Comparison of ENCODE assay signal across 15 cellular contexts in genomic region chr1:35884934-35885333, GRCh38. TPM values are rescaled to one million over a fixed set of nuclear protein-coding genes. Genes with fewer than 3 reads are reported as not detected.
DNase-seq lines count a peak whose midpoint lies in the region; ATAC-seq and TF ChIP-seq lines count a peak whose summit lies in the region.
"Had no signal": no experiment of that assay in that cellular context is flagged by ENCODE, and none has a peak within 500 bp of the region (broad histone marks: within the 10 kb centered on the region; RNA-seq: fewer than 3 reads in every experiment).

No MANE protein-coding gene starts in this region.

- DNase-seq in activated naive CD4-positive, alpha-beta T cell treated with anti-CD3 and anti-CD28 coated beads for 36 hours, result no peak
- DNase-seq in OCI-LY7 (ENCODE audit: low spot score) (no peak), spleen (no peak), body of pancreas (no peak)
- DNase-seq: activated naive CD4-positive, alpha-beta T cell; islet precursor cell; NCI-H526 treated with DMSO at 0.1 percent for 48 hours; Peyer's patch; stimulated activated CD4-positive, alpha-beta T cell treated with anti-CD3 and anti-CD28 coated beads, Interleukin-15, amount 100 ng/mL, for 24 hours had no signal

- WGBS in spleen, 5 donors, result 22 to 74% (median 44%) methylated on average over 2 of the region's 2 CpGs
- 58 to 59% methylated on average over 2 of the region's 2 CpGs for WGBS in body of pancreas, 2 donors

- no peak for TF ChIP-seq POLR2A in spleen (IDR thresholded peaks at IDR 0.05)
- TF ChIP-seq POLR2A in body of pancreas (IDR thresholded peaks at IDR 0.05), result no peak

- H3K4me2 ChIP-seq in OCI-LY7 (ENCODE audit: low read length), result peak overlapping the region; percentile 73; the same call in 1 of the 2 replicates

- peaks cover 37% of the 10 kb centered on the region; the same call in 1 of the 2 replicates for H3K79me2 ChIP-seq in OCI-LY7 (ENCODE audit: insufficient read depth, low read depth, low read length)

- H3K27ac ChIP-seq in OCI-LY7 (ENCODE audit: low read depth, low read length, poor library complexity, severe bottlenecking), result no peak overlapping the region
- H3K27ac ChIP-seq in spleen, result peak overlapping the region in 5 of 8 donors; percentile 1 to 91 (median 9)
- H3K27ac ChIP-seq in body of pancreas, result no peak overlapping the region
- H3K27ac ChIP-seq: suprapubic skin had no signal

- ATAC-seq in HG03565 (IDR thresholded peaks at IDR 0.05; ENCODE audit: unreplicated experiment), result no peak
- no peak for ATAC-seq in body of pancreas
- no peak for ATAC-seq in GM21515 (IDR thresholded peaks at IDR 0.05; ENCODE audit: unreplicated experiment)
- ATAC-seq: gastroesophageal sphincter had no signal

- H3K9me3 ChIP-seq in OCI-LY7 (ENCODE audit: low read length) (no peaks in the 10 kb centered on the region), iPS-15b (ENCODE audit: control insufficient read depth, insufficient read depth, low read length) (no peaks in the 10 kb centered on the region), spleen (no peaks in the 10 kb centered on the region), body of pancreas (no peaks in the 10 kb centered on the region)
- H3K9me3 ChIP-seq: gastroesophageal sphincter, Peyer's patch, suprapubic skin had no signal

- H3K4me1 Mint-ChIP-seq in activated naive CD4-positive, alpha-beta T cell treated with anti-CD3 and anti-CD28 coated beads, Interleukin-2, amount 50 U/mL, for 24 hours, result peaks cover 62% of the 10 kb centered on the region
- H3K4me1 Mint-ChIP-seq in activated naive CD4-positive, alpha-beta T cell treated with anti-CD3 and anti-CD28 coated beads for 36 hours (ENCODE audit: low read depth), result peaks cover 45% of the 10 kb centered on the region

- intact Hi-C loops in activated naive CD4-positive, alpha-beta T cell treated with anti-CD3 and anti-CD28 coated beads for 36 hours (cut with micrococcal nuclease), result loop anchor here (5.0 kb wide), 1 partner anchor 78 kb away; the partner anchor contains the start of gene AGO4
- intact Hi-C loops in OCI-LY7 (cut with micrococcal nuclease; ENCODE audit: unreplicated experiment), result loop anchor here (5.0 kb wide), 1 partner anchor 202 kb away; the partner anchor contains the start of gene ADPRS
- intact Hi-C loops in spleen (cut with DNase I; ENCODE audit: low total_unique reads), result loop anchor here (10.0 kb wide), 1 partner anchor 50 kb away; the partner anchor contains the start of gene AGO3
- intact Hi-C loops in body of pancreas (cut with DNase I), result no loop called here

- H3K4me3 ChIP-seq in OCI-LY7 (ENCODE audit: low read depth, low read length, poor library complexity, severe bottlenecking) (no peak overlapping the region), iPS-15b (ENCODE audit: low read depth, low read length) (peak overlapping the region; percentile 71), spleen (no peak overlapping the region), body of pancreas (no peak overlapping the region)

- TF ChIP-seq CTCF in OCI-LY7 (conservative IDR thresholded peaks at IDR 0.05; ENCODE audit: low read length), result no peak
- TF ChIP-seq CTCF in spleen (IDR thresholded peaks at IDR 0.05 in 8 of 11, conservative IDR thresholded peaks at IDR 0.05 in 3 of 11), result no peak
- TF ChIP-seq CTCF in body of pancreas (IDR thresholded peaks at IDR 0.05), result no peak

- POLR2A ChIA-PET in OCI-LY7 (lab: Charles Lee), result interaction anchor here (0.5 kb wide), 1 partner anchor 486 kb away, joined by 3 read pairs; no protein-coding TSS in a partner anchor

- H3K9me3 Mint-ChIP-seq in activated naive CD4-positive, alpha-beta T cell treated with anti-CD3 and anti-CD28 coated beads, Interleukin-2, amount 50 U/mL, for 24 hours, result no peaks in the 10 kb centered on the region
- no peaks in the 10 kb centered on the region for H3K9me3 Mint-ChIP-seq in activated naive CD4-positive, alpha-beta T cell treated with anti-CD3 and anti-CD28 coated beads for 36 hours

- H3K27me3 Mint-ChIP-seq in activated naive CD4-positive, alpha-beta T cell treated with anti-CD3 and anti-CD28 coated beads, Interleukin-2, amount 50 U/mL, for 24 hours, result no peaks in the 10 kb centered on the region
- H3K27me3 Mint-ChIP-seq in activated naive CD4-positive, alpha-beta T cell treated with anti-CD3 and anti-CD28 coated beads for 36 hours (ENCODE audit: low read depth), result no peaks in the 10 kb centered on the region

- H3K27ac Mint-ChIP-seq in activated naive CD4-positive, alpha-beta T cell treated with anti-CD3 and anti-CD28 coated beads, Interleukin-2, amount 50 U/mL, for 24 hours, result no peak overlapping the region
- H3K27ac Mint-ChIP-seq in activated naive CD4-positive, alpha-beta T cell treated with anti-CD3 and anti-CD28 coated beads for 36 hours, result no peak overlapping the region

- CTCF ChIA-PET in activated naive CD4-positive, alpha-beta T cell treated with anti-CD3 and anti-CD28 coated beads for 36 hours (lab: Charles Lee), result no interaction called here
- CTCF ChIA-PET in OCI-LY7 (lab: Charles Lee; ENCODE audit: unreplicated experiment), result no interaction called here

- peak overlapping the region; percentile 95 for H3K4me3 Mint-ChIP-seq in activated naive CD4-positive, alpha-beta T cell treated with anti-CD3 and anti-CD28 coated beads, Interleukin-2, amount 50 U/mL, for 24 hours
- H3K4me3 Mint-ChIP-seq in activated naive CD4-positive, alpha-beta T cell treated with anti-CD3 and anti-CD28 coated beads for 36 hours, result no peak overlapping the region

- H4K20me1 ChIP-seq in OCI-LY7 (ENCODE audit: insufficient read depth, low read length), result no peaks in the 10 kb centered on the region

- H3K4me1 ChIP-seq in OCI-LY7 (ENCODE audit: insufficient read depth, low read length, poor library complexity, severe bottlenecking), result peaks cover 43% of the 10 kb centered on the region
- H3K4me1 ChIP-seq in iPS-15b (ENCODE audit: control insufficient read depth, insufficient read depth, low read length), result peaks cover 34% of the 10 kb centered on the region
- H3K4me1 ChIP-seq in spleen, result peaks cover 19 to 73% (median 66%) of the 10 kb centered on the region in 6 donors
- peaks cover 30% of the 10 kb centered on the region for H3K4me1 ChIP-seq in body of pancreas

- no TSS peak for BruUV-seq in OCI-LY7 (replicated peaks; lab: Mats Ljungman, UMichigan)

- H2AFZ ChIP-seq in OCI-LY7 (ENCODE audit: low read length), result no peak overlapping the region

- H3K36me3 ChIP-seq in OCI-LY7 (ENCODE audit: insufficient read depth, low read length) (peaks cover 4% of the 10 kb centered on the region), iPS-15b (ENCODE audit: control insufficient read depth, insufficient read depth, low read length) (peaks cover 8% of the 10 kb centered on the region), spleen (peaks cover 0 to 18% (median 4%) of the 10 kb centered on the region in 6 donors), body of pancreas (replicated peaks in 1 of 2; ENCODE audit: insufficient read depth in 1 of 2, low read depth in 2 of 2) (no peaks in the 10 kb centered on the region)

- no peak overlapping the region for H3K9ac ChIP-seq in iPS-15b (ENCODE audit: low read depth, low read length)

- H3K27me3 ChIP-seq in iPS-15b (ENCODE audit: control insufficient read depth, insufficient read depth, low read length) (peaks cover 6% of the 10 kb centered on the region), spleen (replicated peaks in 1 of 7) (no peaks in the 10 kb centered on the region), body of pancreas (no peaks in the 10 kb centered on the region)
- H3K27me3 ChIP-seq: gastroesophageal sphincter, Peyer's patch, suprapubic skin had no signal

- H3K9me2 ChIP-seq in OCI-LY7 (ENCODE audit: insufficient read depth, low read length), result no peaks in the 10 kb centered on the region

- H3K36me3 Mint-ChIP-seq in activated naive CD4-positive, alpha-beta T cell treated with anti-CD3 and anti-CD28 coated beads, Interleukin-2, amount 50 U/mL, for 24 hours, result peaks cover 6% of the 10 kb centered on the region
- peaks cover 6% of the 10 kb centered on the region for H3K36me3 Mint-ChIP-seq in activated naive CD4-positive, alpha-beta T cell treated with anti-CD3 and anti-CD28 coated beads for 36 hours (ENCODE audit: low read depth)

RNA-seq across cellular contexts. Expression of gene AGO1, which starts 1.9 kb away (rescaled TPM):
- total RNA-seq in activated naive CD4-positive, alpha-beta T cell treated with anti-CD3 and anti-CD28 coated beads for 36 hours, result 10 to 100 TPM; 24.9 to 25.3 TPM
- total RNA-seq in OCI-LY7 (2014; rRNA removed; shearing (Covaris generic)), result 5.8 and 8.1 TPM in 2 replicates
- total RNA-seq in OCI-LY7 (2022), result 20.6 and 20.9 TPM in 2 replicates
- 10 to 100 TPM; 27.4 to 38.2 (median 32.4) TPM for total RNA-seq in spleen
- polyA plus RNA-seq in spleen, result 1 to 10 TPM; 2.3 to 4.3 (median 2.9) TPM
- 10 to 100 TPM in 1 of 2 donors, 1 to 10 TPM in 1; 5.6 to 13.2 TPM for total RNA-seq in body of pancreas

RNA-seq across cellular contexts. Expression of gene AGO3, which starts 46.0 kb away (rescaled TPM):
- total RNA-seq in activated naive CD4-positive, alpha-beta T cell treated with anti-CD3 and anti-CD28 coated beads for 36 hours, result 10 to 100 TPM; 25.1 to 28.2 TPM
- 22.5 and 25.1 TPM in 2 replicates for total RNA-seq in OCI-LY7 (2014; rRNA removed; shearing (Covaris generic))
- total RNA-seq in OCI-LY7 (2022) (38.4 and 42.0 TPM in 2 replicates), spleen (10 to 100 TPM; 18.6 to 41.1 (median 31.7) TPM), body of pancreas (10 to 100 TPM; 10.9 to 12.2 TPM)
- 1 to 10 TPM; 1.5 to 2.8 (median 1.9) TPM for polyA plus RNA-seq in spleen

Comparison
In these comparisons a context has a peak if more than half of its experiments do, and no peak if none do; other contexts are left out.
1. H3K27ac ChIP-seq: peak in spleen (5 of 8); none in OCI-LY7 (single experiment) and body of pancreas (0 of 4).